23 cellular contexts compared by ENCODE assay signal in genomic region chr3:71206305-71206704, GRCh38.
DNase-seq lines count a peak whose midpoint lies in the region; ATAC-seq, FAIRE-seq and TF ChIP-seq lines count a peak whose summit lies in the region.
"Had no signal": no experiment of that assay in that cellular context is flagged by ENCODE, and none has a peak within 500 bp of the region (broad histone marks: within the 10 kb centered on the region; RNA-seq: fewer than 3 reads in every experiment).

No MANE protein-coding gene starts in this region.

- H3K27me3 ChIP-seq in colonic mucosa (no peaks in the 10 kb centered on the region), pancreas (no peaks in the 10 kb centered on the region)
- H3K27me3 ChIP-seq: adrenal gland, testis had no signal

- H3K27ac ChIP-seq in colonic mucosa (peak overlapping the region; percentile 56), pancreas (peak overlapping the region in 3 of 4 donors; percentile 13 to 78 (median 68))
- H3K27ac ChIP-seq: adrenal gland, GM23248, skin epidermis had no signal

- no peak for TF ChIP-seq CTCF in colonic mucosa (IDR thresholded peaks at IDR 0.05)
- no peak for TF ChIP-seq CTCF in pancreas (IDR thresholded peaks at IDR 0.05)

- H3K4me3 ChIP-seq in colonic mucosa (no peak overlapping the region), pancreas (no peak overlapping the region)
- H3K4me3 ChIP-seq: adrenal gland, GM23248, skin epidermis, testis had no signal

- no peak for ATAC-seq in pancreas
- no peak for ATAC-seq in GM21390 (IDR thresholded peaks at IDR 0.05; ENCODE audit: unreplicated experiment)
- ATAC-seq: left ventricle myocardium superior, natural killer cell had no signal

- intact Hi-C loops in colonic mucosa (cut with DNase I), result no loop called here
- intact Hi-C loops in pancreas (cut with DNase I), result no loop called here

- H3K9me3 ChIP-seq in colonic mucosa (no peaks in the 10 kb centered on the region), pancreas (no peaks in the 10 kb centered on the region)
- H3K9me3 ChIP-seq: adrenal gland, testis had no signal

- DNase-seq in DMS53 (lab: John Stamatoyannopoulos, UW), result peak; percentile 17
- DNase-seq in DMS53 treated with DMSO at 0.1 percent for 48 hours (lab: John Stamatoyannopoulos, UW; ENCODE audit: unreplicated experiment), result no peak
- peak; percentile 35 for DNase-seq in NCI-H69 (lab: John Stamatoyannopoulos, UW)
- no peak for DNase-seq in colonic mucosa
- DNase-seq in pancreas, result no peak
- no peak for DNase-seq in AG08396 (ENCODE audit: low spot score)
- no peak for DNase-seq in cerebellar cortex (ENCODE audit: low spot score)
- DNase-seq: 8988T; activated CD4-positive, alpha-beta T cell treated with anti-CD3 and anti-CD28 coated beads, Interleukin-2, amount 10 ng/mL, durations not matched to agents 7 days and 5 days; activated T-cell treated with anti-CD3 and anti-CD28 coated beads, Interleukin-2, amount 50 U/mL, for 48 hours; adrenal gland; GM23248; left ventricle myocardium superior; midbrain; natural killer cell; NCI-H1694; occipital lobe; SIG-M5; stimulated activated naive CD4-positive, alpha-beta T cell; SW 1271; testis had no signal

- no peaks in the 10 kb centered on the region for H3K4me1 ChIP-seq in colonic mucosa
- peaks cover 25 to 66% (median 60%) of the 10 kb centered on the region in 3 donors for H3K4me1 ChIP-seq in pancreas

- H3K36me3 ChIP-seq in colonic mucosa (no peaks in the 10 kb centered on the region), pancreas (no peaks in the 10 kb centered on the region)
- H3K36me3 ChIP-seq: adrenal gland had no signal

- 94 to 97% methylated on average over 1 of the region's 1 CpG for WGBS in pancreas, 2 donors

- peak; percentile 32 for FAIRE-seq in pancreas (lab: Jason Lieb, UNC)

- H3K9ac ChIP-seq in colonic mucosa (ENCODE audit: low read depth in 2 of 2, low read length in 2 of 2), result no peak overlapping the region
- H3K9ac ChIP-seq: GM23248 had no signal

Comparison
In these comparisons a context has a peak if more than half of its experiments do, and no peak if none do; other contexts are left out.
1. DNase-seq: peak in DMS53 (single experiment) and NCI-H69 (single experiment); none in DMS53 treated with DMSO at 0.1 percent for 48 hours (single experiment), colonic mucosa (single experiment), pancreas (0 of 6), AG08396 (single experiment) and cerebellar cortex (single experiment).